22 cellular contexts compared by ENCODE assay signal in the genomic region with DNA sequence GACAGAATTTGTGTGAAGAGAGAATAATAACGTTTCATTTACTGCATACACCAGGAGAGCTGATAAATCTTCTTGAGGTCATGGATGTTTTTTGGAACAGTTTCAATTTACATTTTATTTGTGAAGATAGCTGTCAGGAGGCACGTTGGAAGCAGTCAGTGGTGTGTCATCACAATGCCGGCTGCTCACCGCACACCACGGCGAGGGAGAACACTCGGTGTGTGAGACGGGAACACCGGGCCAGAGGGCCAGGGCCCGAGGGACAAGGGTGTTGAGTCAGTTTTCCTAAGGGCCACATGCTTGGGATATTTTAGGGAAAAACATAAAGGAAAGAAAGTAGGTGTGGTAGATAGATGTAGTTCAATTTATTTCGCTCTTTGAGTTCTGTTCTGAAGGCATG.
DNase-seq lines count a peak whose midpoint lies in the region; ATAC-seq, FAIRE-seq and TF ChIP-seq lines count a peak whose summit lies in the region.
"Had no signal": no experiment of that assay in that cellular context is flagged by ENCODE, and none has a peak within 500 bp of the region (broad histone marks: within the 10 kb centered on the region; RNA-seq: fewer than 3 reads in every experiment).

No MANE protein-coding gene starts in this region.

- in situ Hi-C loops in GM23248 (cut with MboI): no loop called here

- no peak overlapping the region for H2AFZ ChIP-seq in GM23248

- ATAC-seq in effector memory CD8-positive, alpha-beta T cell (replicated peaks): no peak
- ATAC-seq: GM12878 had no signal

- no peaks in the 10 kb centered on the region for H3K9me3 ChIP-seq in endodermal cell (ENCODE audit: control insufficient read depth, low read length)
- H3K9me3 ChIP-seq in GM23248 (ENCODE audit: low read depth): no peaks in the 10 kb centered on the region
- peaks cover 0 to 5% (median 0%) of the 10 kb centered on the region in 4 donors for H3K9me3 ChIP-seq in sigmoid colon
- H3K9me3 ChIP-seq: HAP-1, Peyer's patch had no signal

- no peaks in the 10 kb centered on the region for H3K9me3 Mint-ChIP-seq in endodermal cell
- peaks cover 12 to 17% of the 10 kb centered on the region in 2 donors for H3K9me3 Mint-ChIP-seq in effector memory CD8-positive, alpha-beta T cell

- H3K27ac Mint-ChIP-seq in endodermal cell: no peak overlapping the region
- H3K27ac Mint-ChIP-seq in effector memory CD8-positive, alpha-beta T cell: no peak overlapping the region
- H3K27ac Mint-ChIP-seq: HFFc6 had no signal

- FAIRE-seq in urothelium cell line (lab: Jason Lieb, UNC): no peak
- FAIRE-seq: G401.6, GM12878 had no signal

- H3K27ac ChIP-seq in endodermal cell (ENCODE audit: low read depth, low read length) (peak overlapping the region; percentile 30), GM23248 (no peak overlapping the region), sigmoid colon (no peak overlapping the region)
- H3K27ac ChIP-seq: Peyer's patch, SK-N-MC had no signal

- TF ChIP-seq EP300 in sigmoid colon (IDR thresholded peaks at IDR 0.05): no peak

- H4K20me1 ChIP-seq in GM23248 (ENCODE audit: insufficient read depth): no peaks in the 10 kb centered on the region

- H3K4me3 ChIP-seq in endodermal cell (ENCODE audit: low read length): no peak overlapping the region
- H3K4me3 ChIP-seq in GM23248: no peak overlapping the region
- H3K4me3 ChIP-seq in sigmoid colon: no peak overlapping the region
- H3K4me3 ChIP-seq: GM12878, HAP-1, Peyer's patch, SK-N-MC had no signal

- no peaks in the 10 kb centered on the region for H3K36me3 Mint-ChIP-seq in endodermal cell (ENCODE audit: low read depth)
- H3K36me3 Mint-ChIP-seq in effector memory CD8-positive, alpha-beta T cell (ENCODE audit: insufficient read depth): no peaks in the 10 kb centered on the region

- H3K4me1 ChIP-seq in endodermal cell (ENCODE audit: control insufficient read depth, insufficient read depth, low read length): no peaks in the 10 kb centered on the region
- H3K4me1 ChIP-seq in GM23248 (ENCODE audit: insufficient read depth): no peaks in the 10 kb centered on the region
- no peaks in the 10 kb centered on the region for H3K4me1 ChIP-seq in sigmoid colon
- H3K4me1 ChIP-seq: HAP-1, Peyer's patch had no signal

- TF ChIP-seq CTCF in endodermal cell (conservative IDR thresholded peaks at IDR 0.05) (no peak), sigmoid colon (IDR thresholded peaks at IDR 0.05) (no peak)

- H3K4me2 ChIP-seq in GM23248 (ENCODE audit: unreplicated experiment): no peak overlapping the region

- intact Hi-C loops in sigmoid colon (cut with DNase I): no loop called here

- 92 to 93% methylated on average over 11 of the region's 11 CpGs for WGBS in endodermal cell (ENCODE audit: insufficient coverage in 1 of 2, insufficient read length in 1 of 2), 2 experiments
- WGBS in GM23248 (ENCODE audit: low coverage in 1 of 2, low lambda C conversion rate in 2 of 2, missing lambda C conversion rate in 2 of 2), 2 experiments: 36 to 37% methylated on average over 11 of the region's 11 CpGs
- 73 to 83% methylated on average over 11 of the region's 11 CpGs for WGBS in sigmoid colon, 2 donors

- DNase-seq in NCI-H1436 treated with DMSO at 0.1 percent for 48 hours (lab: John Stamatoyannopoulos, UW) (peak; percentile 2), NCI-H1436 (lab: John Stamatoyannopoulos, UW) (no peak), NCI-H1694 (lab: John Stamatoyannopoulos, UW) (peak; percentile 75), endodermal cell (no peak), urothelium cell line (ENCODE audit: low spot score) (peak; percentile 11), GM23248 (no peak), sigmoid colon (no peak)
- DNase-seq in effector memory CD8-positive, alpha-beta T cell: no peak
- DNase-seq: 8988T, ACHN, DMS53, GOT3, HFFc6, KBM-7, NCI-H2107, OCI-M1, Peyer's patch, SIG-M5 had no signal

- no peaks in the 10 kb centered on the region for H3K9me2 ChIP-seq in GM23248 (ENCODE audit: insufficient read depth)

- peaks cover 3% of the 10 kb centered on the region for H3K27me3 Mint-ChIP-seq in endodermal cell (ENCODE audit: insufficient read depth)
- H3K27me3 Mint-ChIP-seq in effector memory CD8-positive, alpha-beta T cell: no peaks in the 10 kb centered on the region

- no peak overlapping the region for H3K4me3 Mint-ChIP-seq in endodermal cell
- no peak overlapping the region for H3K4me3 Mint-ChIP-seq in effector memory CD8-positive, alpha-beta T cell
- H3K4me3 Mint-ChIP-seq: HFFc6 had no signal

- TF ChIP-seq POLR2A in sigmoid colon (IDR thresholded peaks at IDR 0.05): no peak

- H3K27me3 ChIP-seq in endodermal cell (ENCODE audit: control insufficient read depth, insufficient read depth, low read length, poor library complexity, severe bottlenecking): no peaks in the 10 kb centered on the region
- no peaks in the 10 kb centered on the region for H3K27me3 ChIP-seq in GM23248 (replicated peaks; ENCODE audit: insufficient read depth)
- H3K27me3 ChIP-seq in sigmoid colon: no peaks in the 10 kb centered on the region
- H3K27me3 ChIP-seq: Peyer's patch had no signal

- H3K79me2 ChIP-seq in GM23248 (ENCODE audit: insufficient read depth): no peaks in the 10 kb centered on the region

- no peak overlapping the region for H3K9ac ChIP-seq in endodermal cell (ENCODE audit: extremely low read depth, low read length, poor library complexity, severe bottlenecking)
- H3K9ac ChIP-seq in GM23248: no peak overlapping the region

- no peaks in the 10 kb centered on the region for H3F3A ChIP-seq in GM23248 (ENCODE audit: insufficient read depth)

- peaks cover 2% of the 10 kb centered on the region for H3K4me1 Mint-ChIP-seq in endodermal cell
- H3K4me1 Mint-ChIP-seq in effector memory CD8-positive, alpha-beta T cell (ENCODE audit: low read depth in 2 of 2): no peaks in the 10 kb centered on the region

- no peaks in the 10 kb centered on the region for H3K36me3 ChIP-seq in endodermal cell (ENCODE audit: control insufficient read depth, insufficient read depth, low read length)
- H3K36me3 ChIP-seq in GM23248 (ENCODE audit: low read depth): no peaks in the 10 kb centered on the region
- H3K36me3 ChIP-seq in sigmoid colon: no peaks in the 10 kb centered on the region
- H3K36me3 ChIP-seq: HAP-1, Peyer's patch had no signal

Comparison
In these comparisons a context has a peak if more than half of its experiments do, and no peak if none do; other contexts are left out.
1. DNase-seq: peak in NCI-H1436 treated with DMSO at 0.1 percent for 48 hours (single experiment), NCI-H1694 (single experiment) and urothelium cell line (single experiment); none in NCI-H1436 (single experiment), endodermal cell (single experiment), GM23248 (single experiment), effector memory CD8-positive, alpha-beta T cell (0 of 3) and sigmoid colon (single experiment).